ENCODE assay signal across 9 cellular contexts in genomic region chr2:3605013-3605961, GRCh38. TPM values are rescaled to one million over a fixed set of nuclear protein-coding genes. Genes with fewer than 3 reads are reported as not detected.
DNase-seq lines count a peak whose midpoint lies in the region; ATAC-seq lines count a peak whose summit lies in the region.
"Had no signal": no experiment of that assay in that cellular context is flagged by ENCODE, and none has a peak within 500 bp of the region (broad histone marks: within the 10 kb centered on the region; RNA-seq: fewer than 3 reads in every experiment).

No MANE protein-coding gene starts in this region.

- ATAC-seq in left colon: peak; percentile 56
- ATAC-seq in GM21576 (IDR thresholded peaks at IDR 0.05; ENCODE audit: unreplicated experiment): no peak
- ATAC-seq in GM21390 (IDR thresholded peaks at IDR 0.05; ENCODE audit: unreplicated experiment): no peak

- intact Hi-C loops in left colon (cut with DNase I, micrococcal nuclease): no loop called here

- peak in 2 of 3 donors; percentile 23 to 27 for DNase-seq in stimulated activated CD4-positive, alpha-beta T cell treated with anti-CD3 and anti-CD28 coated beads, TNF-alpha, amount 100 ng/mL, for 48 hours (ENCODE audit: low read depth in 3 of 3)
- DNase-seq in stimulated activated CD4-positive, alpha-beta T cell treated with anti-CD3 and anti-CD28 coated beads, Interleukin-4, amount 100 ng/mL, for 4 hours: no peak
- peak; percentile 72 for DNase-seq in NCI-H2196 treated with DMSO at 0.1 percent for 48 hours (lab: John Stamatoyannopoulos, UW; ENCODE audit: unreplicated experiment)
- peak; percentile 46 to 50 for DNase-seq in activated CD4-positive, alpha-beta T cell treated with anti-CD3 and anti-CD28 coated beads, Interleukin-2, amount 50 U/mL, for 48 hours
- peak in 1 of 2 donors; percentile 49 for DNase-seq in left colon
- no peak for DNase-seq in UCSD-AML1 (lab: John Stamatoyannopoulos, UW; ENCODE audit: unreplicated experiment)

RNA-seq across cellular contexts. Expression of gene COLEC11, which starts 10.4 kb away (rescaled TPM):
- total RNA-seq in left colon: 1 to 10 TPM in 1 of 2 donors, under 1 TPM in 1; 0.85 to 1.2 TPM

RNA-seq across cellular contexts. Expression of gene RPS7, which starts 30.2 kb away (rescaled TPM):
- total RNA-seq in left colon: 100 to 1,000 TPM; 894 to 955 TPM

RNA-seq across cellular contexts. Expression of gene RNASEH1, which starts 47.2 kb away (rescaled TPM):
- 10 to 100 TPM; 14.4 to 14.7 TPM for total RNA-seq in left colon

RNA-seq across cellular contexts. Expression of gene ALLC, which starts 52.7 kb away (rescaled TPM):
- not detected for total RNA-seq in left colon
- total RNA-seq: upper lobe of left lung had no signal

Comparison
In these comparisons a context has a peak if more than half of its experiments do, and no peak if none do; other contexts are left out.
1. DNase-seq: peak in stimulated activated CD4-positive, alpha-beta T cell treated with anti-CD3 and anti-CD28 coated beads, TNF-alpha, amount 100 ng/mL, for 48 hours (2 of 3), NCI-H2196 treated with DMSO at 0.1 percent for 48 hours (single experiment) and activated CD4-positive, alpha-beta T cell treated with anti-CD3 and anti-CD28 coated beads, Interleukin-2, amount 50 U/mL, for 48 hours (2 of 2); none in stimulated activated CD4-positive, alpha-beta T cell treated with anti-CD3 and anti-CD28 coated beads, Interleukin-4, amount 100 ng/mL, for 4 hours (0 of 2) and UCSD-AML1 (single experiment).